Comparison of ENCODE assay signal across 8 cellular contexts in the genomic region with DNA sequence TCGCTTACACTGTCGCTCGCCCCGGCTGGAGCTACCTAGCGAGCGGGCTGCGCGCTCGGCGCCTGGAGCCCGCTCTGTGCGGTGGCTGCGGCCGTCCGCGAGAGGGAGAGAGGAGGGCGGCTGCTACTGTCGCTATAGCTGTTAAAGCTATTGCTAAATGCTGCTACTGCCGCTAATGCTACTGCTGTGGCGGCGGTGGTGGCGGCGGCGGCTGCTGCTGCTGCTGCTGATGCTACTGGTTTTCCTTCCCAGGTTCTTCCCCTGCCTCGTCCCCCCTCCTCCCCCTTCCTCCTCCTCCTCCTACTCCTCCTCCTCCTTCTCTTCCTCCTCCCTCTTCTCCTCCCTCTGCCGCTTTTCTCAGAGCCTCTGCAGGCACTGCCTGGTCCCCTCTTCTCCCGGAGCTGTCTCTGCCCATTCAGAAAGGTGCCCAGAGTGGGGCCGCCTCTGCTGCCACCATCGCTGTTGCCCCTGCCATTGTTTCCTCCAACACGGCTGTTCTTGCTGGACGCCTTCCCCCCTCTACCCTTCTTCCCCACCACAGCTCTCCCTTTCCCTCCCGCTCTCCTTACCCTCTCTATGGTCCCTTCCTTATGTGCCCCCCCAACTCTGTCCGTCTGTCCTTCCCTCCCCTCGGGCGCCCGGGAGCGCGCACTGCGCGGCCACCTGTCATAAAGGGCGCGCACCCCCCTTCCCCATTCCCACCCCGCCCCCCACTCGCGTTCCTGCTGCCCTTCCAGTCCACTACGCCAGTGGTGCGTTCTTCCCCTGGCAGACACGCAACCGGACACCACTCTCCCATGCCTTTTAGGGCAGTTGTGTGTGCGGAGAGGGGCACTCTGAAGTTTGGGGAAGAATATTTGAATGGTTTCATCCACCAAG. TPM values are rescaled to one million over a fixed set of nuclear protein-coding genes. Genes with fewer than 3 reads are reported as not detected.
DNase-seq lines count a peak whose midpoint lies in the region; ATAC-seq and TF ChIP-seq lines count a peak whose summit lies in the region.

Gene NEXMIF (minus strand): TSS at position 243 of the 879 bp plus-strand sequence.

- H3K36me3 ChIP-seq in ACC112 (ENCODE audit: insufficient read depth, low read length) (no peaks in the 10 kb centered on the region), breast epithelium (no peaks in the 10 kb centered on the region)

- peaks cover 6% of the 10 kb centered on the region for H3K4me1 Mint-ChIP-seq in stimulated activated effector memory CD8-positive, alpha-beta T cell treated with anti-CD3 and anti-CD28 coated beads, Interleukin-12 subunit alpha, Interleukin-12 subunit beta, amount 100 ng/mL, for 72 hours

- H3K4me3 ChIP-seq in ACC112 (ENCODE audit: low read depth, low read length) = 0 out of 2 replicates have a peak within 1 kb of the TSS, but pooled peaks have one; percentile 29
- H3K4me3 ChIP-seq in breast epithelium = peak within 1 kb of the TSS; percentile 44 to 69 (median 54)

- DNase-seq in NCI-H748 treated with DMSO at 0.1 percent for 48 hours (lab: John Stamatoyannopoulos, UW) (peak; percentile 50), breast epithelium (ENCODE audit: low spot score in 2 of 2) (no peak), left colon (peak in 1 of 2 donors; percentile 29), LoVo (ENCODE audit: low spot score) (no peak)
- no peak for DNase-seq in stimulated activated effector memory CD8-positive, alpha-beta T cell treated with anti-CD3 and anti-CD28 coated beads, Interleukin-12 subunit alpha, Interleukin-12 subunit beta, amount 100 ng/mL, for 72 hours (ENCODE audit: low spot score in 2 of 2)

- H3K4me3 Mint-ChIP-seq in stimulated activated effector memory CD8-positive, alpha-beta T cell treated with anti-CD3 and anti-CD28 coated beads, Interleukin-12 subunit alpha, Interleukin-12 subunit beta, amount 100 ng/mL, for 72 hours = peak within 1 kb of the TSS; percentile 82

- H3K27ac ChIP-seq in ACC112 (ENCODE audit: low read depth, low read length) = no peak within 1 kb of the TSS
- H3K27ac ChIP-seq in breast epithelium = peak within 1 kb of the TSS; percentile 60 to 77

- H3K4me1 ChIP-seq in ACC112 (ENCODE audit: control insufficient read depth, insufficient read depth, low read length, unreplicated experiment) (no peaks in the 10 kb centered on the region), breast epithelium (no peaks in the 10 kb centered on the region)

- H3K36me3 Mint-ChIP-seq in stimulated activated effector memory CD8-positive, alpha-beta T cell treated with anti-CD3 and anti-CD28 coated beads, Interleukin-12 subunit alpha, Interleukin-12 subunit beta, amount 100 ng/mL, for 72 hours = no peaks in the 10 kb centered on the region

- intact Hi-C loops in breast epithelium (cut with DNase I; ENCODE audit: low total_unique reads) (loop anchor here (2.0 kb wide), 1 partner anchor 35 kb away; no protein-coding TSS in a partner anchor), left colon (cut with DNase I, micrococcal nuclease) (no loop called here)

- TF ChIP-seq POLR2A in breast epithelium (IDR thresholded peaks at IDR 0.05) = no peak

- H3K9me3 ChIP-seq in breast epithelium = no peaks in the 10 kb centered on the region

- ATAC-seq in GM18508 (IDR thresholded peaks at IDR 0.05; ENCODE audit: insufficient read depth, unreplicated experiment) (peak; percentile 30), HG02970 (IDR thresholded peaks at IDR 0.05; ENCODE audit: low FRiP score, unreplicated experiment) (peak; percentile 49), left colon (peak; percentile 80)
- ATAC-seq in stimulated activated effector memory CD8-positive, alpha-beta T cell treated with anti-CD3 and anti-CD28 coated beads, Interleukin-12 subunit alpha, Interleukin-12 subunit beta, amount 100 ng/mL, for 72 hours = peak; percentile 80

- H3K27me3 ChIP-seq in ACC112 (ENCODE audit: insufficient read depth, low read length) (peaks cover 35% of the 10 kb centered on the region), breast epithelium (peaks cover 0 to 21% of the 10 kb centered on the region in 2 donors)

- TF ChIP-seq CTCF in breast epithelium (IDR thresholded peaks at IDR 0.05) = peak in 1 of 3 donors; percentile 20

- no peaks in the 10 kb centered on the region for H3K79me2 ChIP-seq in ACC112 (ENCODE audit: control insufficient read depth, insufficient read depth, low read length, unreplicated experiment)

- H3K27ac Mint-ChIP-seq in stimulated activated effector memory CD8-positive, alpha-beta T cell treated with anti-CD3 and anti-CD28 coated beads, Interleukin-12 subunit alpha, Interleukin-12 subunit beta, amount 100 ng/mL, for 72 hours = peak within 1 kb of the TSS; percentile 52

- no peaks in the 10 kb centered on the region for H3K9me3 Mint-ChIP-seq in stimulated activated effector memory CD8-positive, alpha-beta T cell treated with anti-CD3 and anti-CD28 coated beads, Interleukin-12 subunit alpha, Interleukin-12 subunit beta, amount 100 ng/mL, for 72 hours

- H2AFZ ChIP-seq in ACC112 (ENCODE audit: low read length, unreplicated experiment) = no peak within 1 kb of the TSS

RNA-seq across cellular contexts. Expression of gene NEXMIF, which starts in this region (rescaled TPM):
- 1 to 10 TPM in 2 of 3 donors, under 1 TPM in 1; 0.64 to 1.8 (median 1.6) TPM for total RNA-seq in breast epithelium
- total RNA-seq in left colon = 1 to 10 TPM; 1.0 to 1.4 TPM

Comparison
In these comparisons a context has a peak if more than half of its experiments do, and no peak if none do; other contexts are left out.
1. ATAC-seq: peak in every context shown above with its lines; median percentile 80 in left colon; 80 in stimulated activated effector memory CD8-positive, alpha-beta T cell treated with anti-CD3 and anti-CD28 coated beads, Interleukin-12 subunit alpha, Interleukin-12 subunit beta, amount 100 ng/mL, for 72 hours; 49 in HG02970; 30 in GM18508.